Comparison of ENCODE assay signal across 3 cellular contexts in the genomic region with DNA sequence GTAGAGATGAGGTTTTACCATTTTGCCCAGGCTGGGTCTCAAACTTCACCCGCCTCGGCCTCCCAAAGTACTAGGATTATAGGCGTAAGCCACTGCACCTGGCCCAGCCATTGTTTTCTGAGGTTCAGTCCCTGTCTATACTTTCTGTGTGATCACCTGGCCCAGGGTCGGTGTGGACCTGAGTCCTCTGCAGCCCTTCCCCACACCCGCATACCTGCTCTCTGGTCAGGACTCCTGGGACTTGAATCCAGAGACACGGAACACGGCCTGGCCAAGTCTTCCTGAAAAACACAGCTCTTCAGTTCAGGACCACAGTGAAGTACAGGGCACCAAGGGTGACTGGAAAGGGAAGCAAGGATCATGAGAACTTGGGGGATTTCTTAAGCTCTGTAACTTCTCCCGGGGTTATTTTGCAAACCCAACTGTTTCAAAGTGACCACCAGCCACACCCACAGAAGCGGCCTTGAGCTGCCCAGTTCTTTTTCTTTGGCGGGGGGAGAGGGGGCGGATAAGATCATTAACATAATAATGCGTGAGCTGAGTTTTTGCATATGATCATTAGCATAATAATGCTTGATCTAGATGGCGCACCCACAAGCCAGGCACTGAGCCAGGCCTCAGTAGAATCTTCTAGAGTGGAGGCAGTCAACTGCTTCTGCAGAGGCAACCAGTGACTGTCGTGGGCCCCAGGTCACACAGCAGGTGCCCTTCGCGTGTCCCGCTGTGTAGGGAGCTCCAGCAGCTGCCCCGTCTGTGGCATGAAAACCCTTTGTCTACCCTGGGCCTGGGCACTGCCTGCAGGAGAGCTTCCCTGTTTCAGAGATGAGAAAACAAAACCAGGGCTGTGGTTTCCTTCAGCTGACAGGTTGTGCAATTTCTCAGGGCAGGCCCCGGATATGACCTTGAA.
TF ChIP-seq lines count a peak whose summit lies in the region.

No MANE protein-coding gene starts in this region.

TF ChIP-seq in SK-N-SH treated with all-trans-retinoic acid at 6 μM for 48 hours, 23 proteins besides CTCF, POLR2A, EP300 and RAD21 (continues in another document):
- TF ChIP-seq, protein P1, sequence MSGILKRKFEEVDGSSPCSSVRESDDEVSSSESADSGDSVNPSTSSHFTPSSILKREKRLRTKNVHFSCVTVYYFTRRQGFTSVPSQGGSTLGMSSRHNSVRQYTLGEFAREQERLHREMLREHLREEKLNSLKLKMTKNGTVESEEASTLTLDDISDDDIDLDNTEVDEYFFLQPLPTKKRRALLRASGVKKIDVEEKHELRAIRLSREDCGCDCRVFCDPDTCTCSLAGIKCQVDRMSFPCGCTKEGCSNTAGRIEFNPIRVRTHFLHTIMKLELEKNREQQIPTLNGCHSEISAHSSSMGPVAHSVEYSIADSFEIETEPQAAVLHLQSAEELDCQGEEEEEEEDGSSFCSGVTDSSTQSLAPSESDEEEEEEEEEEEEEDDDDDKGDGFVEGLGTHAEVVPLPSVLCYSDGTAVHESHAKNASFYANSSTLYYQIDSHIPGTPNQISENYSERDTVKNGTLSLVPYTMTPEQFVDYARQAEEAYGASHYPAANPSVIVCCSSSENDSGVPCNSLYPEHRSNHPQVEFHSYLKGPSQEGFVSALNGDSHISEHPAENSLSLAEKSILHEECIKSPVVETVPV (CRISPR knock-in tag; IDR thresholded peaks at IDR 0.05): no peak
- no peak for TF ChIP-seq ZC3H10 (CRISPR knock-in tag; IDR thresholded peaks at IDR 0.05)
- no peak for TF ChIP-seq PPARA (CRISPR knock-in tag; IDR thresholded peaks at IDR 0.05; ENCODE audit: borderline replicate concordance)
- no peak for TF ChIP-seq TSHZ2 (CRISPR knock-in tag; IDR thresholded peaks at IDR 0.05)
- TF ChIP-seq ESRRG (CRISPR knock-in tag; IDR thresholded peaks at IDR 0.05): no peak
- no peak for TF ChIP-seq ZNF565 (CRISPR knock-in tag; conservative IDR thresholded peaks at IDR 0.05; ENCODE audit: low read depth)
- no peak for TF ChIP-seq ARNTL (CRISPR knock-in tag; IDR thresholded peaks at IDR 0.05; ENCODE audit: borderline replicate concordance, low read depth)
- TF ChIP-seq ISL1 (CRISPR knock-in tag; IDR thresholded peaks at IDR 0.05): no peak
- no peak for TF ChIP-seq OSR1 (CRISPR knock-in tag; IDR thresholded peaks at IDR 0.05)
- TF ChIP-seq, protein P2, sequence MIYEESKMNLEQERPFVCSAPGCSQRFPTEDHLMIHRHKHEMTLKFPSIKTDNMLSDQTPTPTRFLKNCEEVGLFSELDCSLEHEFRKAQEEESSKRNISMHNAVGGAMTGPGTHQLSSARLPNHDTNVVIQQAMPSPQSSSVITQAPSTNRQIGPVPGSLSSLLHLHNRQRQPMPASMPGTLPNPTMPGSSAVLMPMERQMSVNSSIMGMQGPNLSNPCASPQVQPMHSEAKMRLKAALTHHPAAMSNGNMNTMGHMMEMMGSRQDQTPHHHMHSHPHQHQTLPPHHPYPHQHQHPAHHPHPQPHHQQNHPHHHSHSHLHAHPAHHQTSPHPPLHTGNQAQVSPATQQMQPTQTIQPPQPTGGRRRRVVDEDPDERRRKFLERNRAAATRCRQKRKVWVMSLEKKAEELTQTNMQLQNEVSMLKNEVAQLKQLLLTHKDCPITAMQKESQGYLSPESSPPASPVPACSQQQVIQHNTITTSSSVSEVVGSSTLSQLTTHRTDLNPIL (CRISPR knock-in tag; IDR thresholded peaks at IDR 0.05; ENCODE audit: low read depth): no peak
- TF ChIP-seq ZFP3 (CRISPR knock-in tag; IDR thresholded peaks at IDR 0.05): no peak
- TF ChIP-seq ZFP30 (CRISPR knock-in tag; IDR thresholded peaks at IDR 0.05): no peak
- no peak for TF ChIP-seq ZNF70 (CRISPR knock-in tag; IDR thresholded peaks at IDR 0.05)

TF ChIP-seq in SK-N-SH, 30 proteins besides CTCF, POLR2A, EP300 and RAD21:
- TF ChIP-seq RCOR1 (IDR thresholded peaks at IDR 0.05; ENCODE audit: low read length) (no peak), TAF1 (IDR thresholded peaks at IDR 0.05; ENCODE audit: borderline replicate concordance, low read depth, low read length) (no peak), POLR2AphosphoS5 (IDR thresholded peaks at IDR 0.05; ENCODE audit: low read depth, low read length) (no peak), USF2 (IDR thresholded peaks at IDR 0.05; ENCODE audit: borderline replicate concordance, low read depth, low read length) (no peak), SMC3 (IDR thresholded peaks at IDR 0.05; ENCODE audit: low read depth, low read length) (no peak), TEAD4 (IDR thresholded peaks at IDR 0.05; ENCODE audit: borderline replicate concordance, insufficient read depth) (no peak), YY1 (IDR thresholded peaks at IDR 0.05; ENCODE audit: low read depth) (no peak), GATA2 (CRISPR knock-in tag; IDR thresholded peaks at IDR 0.05) (no peak), FOSL2 (IDR thresholded peaks at IDR 0.05; ENCODE audit: borderline replicate concordance, low read depth) (no peak), USF1 (IDR thresholded peaks at IDR 0.05; ENCODE audit: borderline replicate concordance, low read depth) (no peak), ELF1 (IDR thresholded peaks at IDR 0.05) (no peak), RFX5 (IDR thresholded peaks at IDR 0.05; ENCODE audit: low read length) (no peak), FOXM1 (IDR thresholded peaks at IDR 0.05; ENCODE audit: low read depth) (no peak), MEF2A (IDR thresholded peaks at IDR 0.05; ENCODE audit: borderline replicate concordance, low read depth) (no peak)
- TF ChIP-seq, protein P3, sequence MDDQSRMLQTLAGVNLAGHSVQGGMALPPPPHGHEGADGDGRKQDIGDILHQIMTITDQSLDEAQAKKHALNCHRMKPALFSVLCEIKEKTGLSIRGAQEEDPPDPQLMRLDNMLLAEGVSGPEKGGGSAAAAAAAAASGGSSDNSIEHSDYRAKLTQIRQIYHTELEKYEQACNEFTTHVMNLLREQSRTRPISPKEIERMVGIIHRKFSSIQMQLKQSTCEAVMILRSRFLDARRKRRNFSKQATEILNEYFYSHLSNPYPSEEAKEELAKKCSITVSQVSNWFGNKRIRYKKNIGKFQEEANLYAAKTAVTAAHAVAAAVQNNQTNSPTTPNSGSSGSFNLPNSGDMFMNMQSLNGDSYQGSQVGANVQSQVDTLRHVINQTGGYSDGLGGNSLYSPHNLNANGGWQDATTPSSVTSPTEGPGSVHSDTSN (IDR thresholded peaks at IDR 0.05): no peak
- TF ChIP-seq, protein P4, sequence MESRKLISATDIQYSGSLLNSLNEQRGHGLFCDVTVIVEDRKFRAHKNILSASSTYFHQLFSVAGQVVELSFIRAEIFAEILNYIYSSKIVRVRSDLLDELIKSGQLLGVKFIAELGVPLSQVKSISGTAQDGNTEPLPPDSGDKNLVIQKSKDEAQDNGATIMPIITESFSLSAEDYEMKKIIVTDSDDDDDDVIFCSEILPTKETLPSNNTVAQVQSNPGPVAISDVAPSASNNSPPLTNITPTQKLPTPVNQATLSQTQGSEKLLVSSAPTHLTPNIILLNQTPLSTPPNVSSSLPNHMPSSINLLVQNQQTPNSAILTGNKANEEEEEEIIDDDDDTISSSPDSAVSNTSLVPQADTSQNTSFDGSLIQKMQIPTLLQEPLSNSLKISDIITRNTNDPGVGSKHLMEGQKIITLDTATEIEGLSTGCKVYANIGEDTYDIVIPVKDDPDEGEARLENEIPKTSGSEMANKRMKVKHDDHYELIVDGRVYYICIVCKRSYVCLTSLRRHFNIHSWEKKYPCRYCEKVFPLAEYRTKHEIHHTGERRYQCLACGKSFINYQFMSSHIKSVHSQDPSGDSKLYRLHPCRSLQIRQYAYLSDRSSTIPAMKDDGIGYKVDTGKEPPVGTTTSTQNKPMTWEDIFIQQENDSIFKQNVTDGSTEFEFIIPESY (IDR thresholded peaks at IDR 0.05; ENCODE audit: borderline replicate concordance, low read depth): no peak

TF ChIP-seq in HepG2, 621 proteins besides CTCF, POLR2A, EP300 and RAD21 (continues in another document):
- TF ChIP-seq ZNF782 (CRISPR knock-in tag; IDR thresholded peaks at IDR 0.05; ENCODE audit: borderline replicate concordance): no peak
- TF ChIP-seq, protein P5, sequence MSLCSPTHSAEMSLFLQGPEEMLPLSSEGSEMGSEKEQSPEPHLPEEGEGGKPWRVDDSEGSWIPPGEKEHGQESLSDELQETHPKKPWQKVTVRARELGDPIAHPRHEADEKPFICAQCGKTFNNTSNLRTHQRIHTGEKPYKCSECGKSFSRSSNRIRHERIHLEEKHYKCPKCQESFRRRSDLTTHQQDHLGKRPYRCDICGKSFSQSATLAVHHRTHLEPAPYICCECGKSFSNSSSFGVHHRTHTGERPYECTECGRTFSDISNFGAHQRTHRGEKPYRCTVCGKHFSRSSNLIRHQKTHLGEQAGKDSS (CRISPR knock-in tag; IDR thresholded peaks at IDR 0.05; ENCODE audit: borderline replicate concordance, low read depth): no peak
- TF ChIP-seq ZNF569 (CRISPR knock-in tag; IDR thresholded peaks at IDR 0.05; ENCODE audit: borderline replicate concordance): no peak
- TF ChIP-seq NFKB2 (CRISPR knock-in tag; IDR thresholded peaks at IDR 0.05; ENCODE audit: borderline replicate concordance): no peak
- peak; percentile 6 for TF ChIP-seq XRCC5 (optimal IDR thresholded peaks at IDR 0.05; ENCODE audit: low read length)
- TF ChIP-seq ONECUT2 (CRISPR knock-in tag; IDR thresholded peaks at IDR 0.05): no peak
- TF ChIP-seq ZBTB40 (IDR thresholded peaks at IDR 0.05): no peak
- TF ChIP-seq ZBTB40 (CRISPR knock-in tag; IDR thresholded peaks at IDR 0.05): no peak
- no peak for TF ChIP-seq ATRX (CRISPR knock-in tag; IDR thresholded peaks at IDR 0.05; ENCODE audit: borderline replicate concordance)
- TF ChIP-seq RORA (CRISPR knock-in tag; IDR thresholded peaks at IDR 0.05): no peak
- TF ChIP-seq ARNT2 (CRISPR knock-in tag; IDR thresholded peaks at IDR 0.05; ENCODE audit: low read depth): no peak; the same call in 1 of the 2 replicates
- 0 out of 2 replicates have a peak, but pooled peaks have one; percentile 14 for TF ChIP-seq ZNF777 (CRISPR knock-in tag; IDR thresholded peaks at IDR 0.05)
- TF ChIP-seq CEBPG (CRISPR knock-in tag; IDR thresholded peaks at IDR 0.05): peak; percentile 63
- TF ChIP-seq CEBPB (IDR thresholded peaks at IDR 0.05; ENCODE audit: borderline replicate concordance, low read depth, low read length): peak; percentile 48; the same call in 1 of the 2 replicates
- no peak for TF ChIP-seq EEA1 (CRISPR knock-in tag; IDR thresholded peaks at IDR 0.05; ENCODE audit: borderline replicate concordance)
- TF ChIP-seq IRF2 (CRISPR knock-in tag; IDR thresholded peaks at IDR 0.05): no peak
- peak; percentile 26; the same call in 1 of the 2 replicates for TF ChIP-seq ZNF605 (CRISPR knock-in tag; IDR thresholded peaks at IDR 0.05)
- no peak for TF ChIP-seq DPF2 (CRISPR knock-in tag; IDR thresholded peaks at IDR 0.05; ENCODE audit: borderline replicate concordance, low read depth)
- TF ChIP-seq ZNF337 (CRISPR knock-in tag; IDR thresholded peaks at IDR 0.05; ENCODE audit: borderline replicate concordance, low read depth): 0 out of 2 replicates have a peak, but pooled peaks have one; percentile 54
- TF ChIP-seq ZSCAN25 (CRISPR knock-in tag; IDR thresholded peaks at IDR 0.05): no peak
- no peak for TF ChIP-seq SKI (IDR thresholded peaks at IDR 0.05; ENCODE audit: partially characterized antibody)
- no peak for TF ChIP-seq ZNF737 (CRISPR knock-in tag; IDR thresholded peaks at IDR 0.05; ENCODE audit: borderline replicate concordance)
- TF ChIP-seq ZNF879 (CRISPR knock-in tag; IDR thresholded peaks at IDR 0.05): no peak
- no peak for TF ChIP-seq HDAC6 (IDR thresholded peaks at IDR 0.05; ENCODE audit: low read depth, low read length)
- TF ChIP-seq KLF12 (CRISPR knock-in tag; IDR thresholded peaks at IDR 0.05; ENCODE audit: borderline replicate concordance): 0 out of 2 replicates have a peak, but pooled peaks have one; percentile 20
- TF ChIP-seq SCMH1 (CRISPR knock-in tag; IDR thresholded peaks at IDR 0.05; ENCODE audit: borderline replicate concordance): no peak
